Comparison of ENCODE assay signal across 17 cellular contexts in the genomic region with DNA sequence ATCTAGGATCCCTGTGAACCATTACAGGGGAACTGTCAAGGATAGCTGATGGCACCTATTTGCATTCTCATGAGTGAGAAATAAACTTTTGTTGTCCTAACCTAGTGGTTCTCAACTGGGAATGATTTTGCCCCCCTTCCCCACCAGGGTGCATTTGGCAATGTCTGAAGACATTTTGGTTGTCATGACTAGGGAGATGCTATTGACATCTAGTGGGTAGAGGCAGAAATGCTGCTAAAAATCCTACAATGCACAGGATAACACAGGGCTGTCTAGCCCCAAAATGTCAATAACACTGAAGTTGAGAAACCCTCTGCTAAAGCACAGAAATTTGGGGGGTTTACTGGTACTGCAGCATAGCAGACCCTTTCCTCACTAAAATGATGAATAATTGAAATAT.
DNase-seq lines count a peak whose midpoint lies in the region; ATAC-seq and TF ChIP-seq lines count a peak whose summit lies in the region.
"Had no signal": no experiment of that assay in that cellular context is flagged by ENCODE, and none has a peak within 500 bp of the region (broad histone marks: within the 10 kb centered on the region; RNA-seq: fewer than 3 reads in every experiment).

No MANE protein-coding gene starts in this region.

- no peak overlapping the region for H3K27ac Mint-ChIP-seq in WTC11
- H3K27ac Mint-ChIP-seq in type B pancreatic cell: no peak overlapping the region
- no peak overlapping the region for H3K27ac Mint-ChIP-seq in activated CD4-positive, alpha-beta memory T cell treated with anti-CD3 and anti-CD28 coated beads for 36 hours
- H3K27ac Mint-ChIP-seq: activated naive CD8-positive, alpha-beta T cell treated with anti-CD3 and anti-CD28 coated beads for 36 hours; stimulated activated memory B cell treated with anti-CD40 and anti-IgM and Interleukin-4, amounts not matched to agents 10 μg/mL and 1 μg/mL and 100 μg/mL, for 72 hours had no signal

- H3K79me2 ChIP-seq in SK-N-SH (ENCODE audit: insufficient read depth): no peaks in the 10 kb centered on the region
- no peaks in the 10 kb centered on the region for H3K79me2 ChIP-seq in Loucy (ENCODE audit: insufficient read depth, low read length)

- CTCF ChIA-PET in SK-N-SH (lab: Yijun Ruan, JAX): interaction anchor here (1.0 to 6.4 kb wide), 5 partner anchors 13 to 448 kb away, joined by 3 to 29 read pairs (median 4); no protein-coding TSS in a partner anchor
- CTCF ChIA-PET in WTC11 (lab: Charles Lee): interaction anchor here (0.7 kb wide), 1 partner anchor 13 kb away, joined by 4 read pairs; no protein-coding TSS in a partner anchor
- CTCF ChIA-PET in activated CD4-positive, alpha-beta memory T cell treated with anti-CD3 and anti-CD28 coated beads for 36 hours (lab: Charles Lee): no interaction called here

- H3K27ac ChIP-seq in SK-N-SH (ENCODE audit: low read depth in 2 of 2, low read length in 1 of 2): no peak overlapping the region
- H3K27ac ChIP-seq in Peyer's patch: no peak overlapping the region
- H3K27ac ChIP-seq: BLaER1, psoas muscle had no signal

- no peak for TF ChIP-seq CTCF in SK-N-SH (IDR thresholded peaks at IDR 0.05)
- peak; percentile 30 for TF ChIP-seq CTCF in Loucy (conservative IDR thresholded peaks at IDR 0.05; ENCODE audit: low read length)
- no peak for TF ChIP-seq CTCF in WTC11 (IDR thresholded peaks at IDR 0.05)
- peak; percentile 61 for TF ChIP-seq CTCF in type B pancreatic cell (conservative IDR thresholded peaks at IDR 0.05)
- no peak for TF ChIP-seq CTCF in Peyer's patch (IDR thresholded peaks at IDR 0.05)

- H3K36me3 ChIP-seq in SK-N-SH (replicated peaks in 1 of 2; ENCODE audit: control insufficient read depth in 1 of 2, insufficient read depth in 2 of 2, low read length in 1 of 2) (no peaks in the 10 kb centered on the region), Loucy (ENCODE audit: insufficient read depth, low read length) (no peaks in the 10 kb centered on the region), Peyer's patch (no peaks in the 10 kb centered on the region)
- H3K36me3 ChIP-seq: BLaER1 had no signal

- no peaks in the 10 kb centered on the region for H3K9me3 Mint-ChIP-seq in WTC11
- H3K9me3 Mint-ChIP-seq in type B pancreatic cell: no peaks in the 10 kb centered on the region
- H3K9me3 Mint-ChIP-seq in activated CD4-positive, alpha-beta memory T cell treated with anti-CD3 and anti-CD28 coated beads for 36 hours: no peaks in the 10 kb centered on the region
- H3K9me3 Mint-ChIP-seq: activated naive CD8-positive, alpha-beta T cell treated with anti-CD3 and anti-CD28 coated beads for 36 hours had no signal

- TF ChIP-seq EP300 in SK-N-SH (IDR thresholded peaks at IDR 0.05; ENCODE audit: borderline replicate concordance in 1 of 2, low read depth in 1 of 2, low read length in 1 of 2): no peak

- no peaks in the 10 kb centered on the region for H3K4me1 Mint-ChIP-seq in WTC11
- no peaks in the 10 kb centered on the region for H3K4me1 Mint-ChIP-seq in type B pancreatic cell (ENCODE audit: unreplicated experiment)
- no peaks in the 10 kb centered on the region for H3K4me1 Mint-ChIP-seq in activated CD4-positive, alpha-beta memory T cell treated with anti-CD3 and anti-CD28 coated beads for 36 hours (ENCODE audit: low read depth)
- H3K4me1 Mint-ChIP-seq: activated naive CD8-positive, alpha-beta T cell treated with anti-CD3 and anti-CD28 coated beads for 36 hours; stimulated activated memory B cell treated with anti-CD40 and anti-IgM and Interleukin-4, amounts not matched to agents 10 μg/mL and 1 μg/mL and 100 μg/mL, for 72 hours had no signal

- no peaks in the 10 kb centered on the region for H3K27me3 ChIP-seq in SK-N-SH (ENCODE audit: insufficient read depth)
- H3K27me3 ChIP-seq in Loucy (ENCODE audit: insufficient read depth, low read length, poor library complexity, severe bottlenecking): no peaks in the 10 kb centered on the region
- no peaks in the 10 kb centered on the region for H3K27me3 ChIP-seq in Peyer's patch
- H3K27me3 ChIP-seq: BLaER1 had no signal

- H3K27me3 Mint-ChIP-seq in WTC11 (ENCODE audit: low read depth): peaks cover 14% of the 10 kb centered on the region
- H3K27me3 Mint-ChIP-seq in type B pancreatic cell: peaks cover 8% of the 10 kb centered on the region
- H3K27me3 Mint-ChIP-seq in activated CD4-positive, alpha-beta memory T cell treated with anti-CD3 and anti-CD28 coated beads for 36 hours: no peaks in the 10 kb centered on the region
- H3K27me3 Mint-ChIP-seq: activated naive CD8-positive, alpha-beta T cell treated with anti-CD3 and anti-CD28 coated beads for 36 hours; stimulated activated memory B cell treated with anti-CD40 and anti-IgM and Interleukin-4, amounts not matched to agents 10 μg/mL and 1 μg/mL and 100 μg/mL, for 72 hours had no signal

- H3K4me2 ChIP-seq in SK-N-SH (no peak overlapping the region), Loucy (ENCODE audit: low read depth, low read length, poor library complexity, severe bottlenecking) (no peak overlapping the region)
- H3K4me2 ChIP-seq: BLaER1 had no signal

- H3K9ac ChIP-seq in SK-N-SH: no peak overlapping the region
- H3K9ac ChIP-seq in Loucy (ENCODE audit: low read depth, low read length, poor library complexity, severe bottlenecking): no peak overlapping the region
- H3K9ac ChIP-seq: BLaER1 had no signal

- H3K4me3 ChIP-seq in SK-N-SH (ENCODE audit: low read depth in 2 of 2, low read length in 1 of 2) (no peak overlapping the region), Loucy (ENCODE audit: low read length, poor library complexity, severe bottlenecking) (no peak overlapping the region), Peyer's patch (no peak overlapping the region)
- H3K4me3 ChIP-seq: BLaER1, psoas muscle had no signal

- H3K9me3 ChIP-seq in SK-N-SH: no peaks in the 10 kb centered on the region
- H3K9me3 ChIP-seq in Loucy (ENCODE audit: insufficient read depth, low read depth, low read length): no peaks in the 10 kb centered on the region
- no peaks in the 10 kb centered on the region for H3K9me3 ChIP-seq in Peyer's patch
- H3K9me3 ChIP-seq: BLaER1, psoas muscle had no signal

- H3F3A ChIP-seq in SK-N-SH (replicated peaks; ENCODE audit: insufficient read depth) (no peaks in the 10 kb centered on the region), Loucy (ENCODE audit: low read depth) (no peaks in the 10 kb centered on the region)

- H3K9me2 ChIP-seq in SK-N-SH (no peaks in the 10 kb centered on the region), Loucy (replicated peaks; ENCODE audit: low read depth, low read length) (no peaks in the 10 kb centered on the region)

- DNase-seq in SK-N-SH (peak; percentile 30), WTC11 (ENCODE audit: low spot score) (peak; percentile 34), type B pancreatic cell (ENCODE audit: extremely low spot score, unreplicated experiment) (no peak), Peyer's patch (no peak), NOMO-1 treated with dmso at 0.1 percent for 144 hours (lab: John Stamatoyannopoulos, UW; ENCODE audit: unreplicated experiment) (no peak)
- DNase-seq in activated CD4-positive, alpha-beta memory T cell treated with anti-CD3 and anti-CD28 coated beads for 36 hours: no peak
- DNase-seq: activated CD8-positive, alpha-beta memory T cell treated with anti-CD3 and anti-CD28 coated beads for 24 hours; activated naive CD8-positive, alpha-beta T cell treated with anti-CD3 and anti-CD28 coated beads for 36 hours; HCEC 1CT; midbrain; NCI-H510A treated with DMSO at 0.1 percent for 48 hours; psoas muscle; stimulated activated CD4-positive, alpha-beta T cell treated with anti-CD3 and anti-CD28 coated beads, Interleukin-2, amount 100 ng/mL, for 24 hours had no signal

- TF ChIP-seq RAD21 in SK-N-SH (IDR thresholded peaks at IDR 0.05; ENCODE audit: low read length): peak; percentile 66

- H4K20me1 ChIP-seq in SK-N-SH (ENCODE audit: insufficient read depth) (no peaks in the 10 kb centered on the region), Loucy (ENCODE audit: insufficient read depth, low read length, poor library complexity, severe bottlenecking) (no peaks in the 10 kb centered on the region)
- H4K20me1 ChIP-seq: BLaER1 had no signal

- ATAC-seq in SK-N-SH treated with all-trans-retinoic acid at 6 μM for 48 hours: no peak
- peak; percentile 89 for ATAC-seq in WTC11
- ATAC-seq: psoas muscle; stimulated activated memory B cell treated with anti-CD40 and anti-IgM and Interleukin-4, amounts not matched to agents 10 μg/mL and 1 μg/mL and 100 μg/mL, for 72 hours had no signal

- H3K36me3 Mint-ChIP-seq in WTC11: no peaks in the 10 kb centered on the region
- no peaks in the 10 kb centered on the region for H3K36me3 Mint-ChIP-seq in type B pancreatic cell
- H3K36me3 Mint-ChIP-seq in activated CD4-positive, alpha-beta memory T cell treated with anti-CD3 and anti-CD28 coated beads for 36 hours: no peaks in the 10 kb centered on the region
- H3K36me3 Mint-ChIP-seq: activated naive CD8-positive, alpha-beta T cell treated with anti-CD3 and anti-CD28 coated beads for 36 hours; stimulated activated memory B cell treated with anti-CD40 and anti-IgM and Interleukin-4, amounts not matched to agents 10 μg/mL and 1 μg/mL and 100 μg/mL, for 72 hours had no signal

- TF ChIP-seq POLR2A in Peyer's patch (IDR thresholded peaks at IDR 0.05): no peak

- POLR2A ChIA-PET in SK-N-SH (lab: Yijun Ruan, JAX): no interaction called here
- POLR2A ChIA-PET in WTC11 (lab: Charles Lee): no interaction called here
- POLR2A ChIA-PET in activated CD4-positive, alpha-beta memory T cell treated with anti-CD3 and anti-CD28 coated beads for 36 hours (lab: Charles Lee): no interaction called here

- H3K4me3 Mint-ChIP-seq in WTC11 (no peak overlapping the region), type B pancreatic cell (no peak overlapping the region)
- no peak overlapping the region for H3K4me3 Mint-ChIP-seq in activated CD4-positive, alpha-beta memory T cell treated with anti-CD3 and anti-CD28 coated beads for 36 hours
- H3K4me3 Mint-ChIP-seq: activated naive CD8-positive, alpha-beta T cell treated with anti-CD3 and anti-CD28 coated beads for 36 hours; stimulated activated memory B cell treated with anti-CD40 and anti-IgM and Interleukin-4, amounts not matched to agents 10 μg/mL and 1 μg/mL and 100 μg/mL, for 72 hours had no signal

- H2AFZ ChIP-seq in SK-N-SH (ENCODE audit: low read depth) (no peak overlapping the region), Loucy (ENCODE audit: low read length) (no peak overlapping the region)

- intact Hi-C loops in activated CD4-positive, alpha-beta memory T cell treated with anti-CD3 and anti-CD28 coated beads for 36 hours (cut with micrococcal nuclease): no loop called here

- H3K4me1 ChIP-seq in SK-N-SH (ENCODE audit: control insufficient read depth in 1 of 2, insufficient read depth in 2 of 2, low read depth in 1 of 2, low read length in 1 of 2) (no peaks in the 10 kb centered on the region; a peak in 1 of 4 replicates), Loucy (ENCODE audit: insufficient read depth, low read length, poor library complexity, severe bottlenecking) (no peaks in the 10 kb centered on the region), Peyer's patch (no peaks in the 10 kb centered on the region)
- H3K4me1 ChIP-seq: psoas muscle had no signal

TF ChIP-seq in SK-N-SH, 30 proteins besides CTCF, POLR2A, EP300 and RAD21 (continues in another document):
- TF ChIP-seq CHD2 (IDR thresholded peaks at IDR 0.05; ENCODE audit: low read length, partially characterized antibody): no peak

TF ChIP-seq in SK-N-SH treated with all-trans-retinoic acid at 6 μM for 48 hours, 23 proteins besides CTCF, POLR2A, EP300 and RAD21 (continues in another document):
- TF ChIP-seq ZFP3 (CRISPR knock-in tag; IDR thresholded peaks at IDR 0.05): no peak

Comparison
In these comparisons a context has a peak if more than half of its experiments do, and no peak if none do; other contexts are left out.
1. DNase-seq: peak in SK-N-SH (single experiment) and WTC11 (single experiment); none in type B pancreatic cell (single experiment), Peyer's patch (0 of 3), activated CD4-positive, alpha-beta memory T cell treated with anti-CD3 and anti-CD28 coated beads for 36 hours (single experiment) and NOMO-1 treated with dmso at 0.1 percent for 144 hours (single experiment).
2. CTCF ChIP-seq: peak in Loucy (single experiment) and type B pancreatic cell (single experiment); none in SK-N-SH (single experiment), WTC11 (single experiment) and Peyer's patch (0 of 6).